In genomic region chr13:29294869-29295268, GRCh38 we compare ENCODE assay signal across 20 cellular contexts.
"Had no signal": no experiment of that assay in that cellular context is flagged by ENCODE, and none has a peak within 500 bp of the region (broad histone marks: within the 10 kb centered on the region; RNA-seq: fewer than 3 reads in every experiment).

No MANE protein-coding gene starts in this region.

- H2AFZ ChIP-seq: hepatocyte, parathyroid adenoma had no signal

- H3K4me2 ChIP-seq: hepatocyte had no signal

- H3K27ac ChIP-seq: esophagus squamous epithelium, hepatocyte, parathyroid adenoma, psoas muscle, spleen, tibial nerve, upper lobe of right lung, vagina had no signal

- H3K9me3 ChIP-seq: esophagus squamous epithelium, psoas muscle, tibial nerve, upper lobe of right lung, vagina had no signal

- H3K79me2 ChIP-seq: hepatocyte, parathyroid adenoma had no signal

- DNase-seq: dermis blood vessel endothelial cell; esophagus squamous epithelium; foreskin melanocyte; head of caudate nucleus; mammary epithelial cell; naive thymus-derived CD4-positive, alpha-beta T cell; nephron progenitor cell; psoas muscle; retina; spleen; stimulated activated CD4-positive, alpha-beta T cell treated with anti-CD3 and anti-CD28 coated beads, Interleukin-15, amount 100 ng/mL, for 24 hours; stimulated activated CD4-positive, alpha-beta T cell treated with anti-CD3 and anti-CD28 coated beads, Interleukin-1b, Interleukin-23, amount 100 ng/mL, for 48 hours; stimulated activated CD4-positive, alpha-beta T cell treated with anti-CD3 and anti-CD28 coated beads, Interleukin-4, amount 100 ng/mL, for 24 hours; upper lobe of right lung had no signal

- H3K9ac ChIP-seq: parathyroid adenoma had no signal

- H3K4me1 ChIP-seq: esophagus squamous epithelium, parathyroid adenoma, psoas muscle, spleen, tibial nerve, upper lobe of right lung, vagina had no signal

- H3K36me3 ChIP-seq: esophagus squamous epithelium, spleen, tibial nerve, upper lobe of right lung, vagina had no signal

- H3K4me3 ChIP-seq: esophagus squamous epithelium, hepatocyte, psoas muscle, spleen, tibial nerve, upper lobe of right lung, vagina had no signal

- H3K27me3 ChIP-seq: esophagus squamous epithelium, hepatocyte, spleen, tibial nerve, upper lobe of right lung, vagina had no signal

- ATAC-seq: naive thymus-derived CD4-positive, alpha-beta T cell; psoas muscle; sciatic nerve; stimulated activated memory B cell treated with anti-CD40 and anti-IgM and Interleukin-4, amounts not matched to agents 10 μg/mL and 1 μg/mL and 100 μg/mL, for 72 hours; upper lobe of right lung had no signal
